23 cellular contexts compared by ENCODE assay signal in genomic region chr22:17104336-17104935, GRCh38.
"Had no signal": no experiment of that assay in that cellular context is flagged by ENCODE, and none has a peak within 500 bp of the region (broad histone marks: within the 10 kb centered on the region; RNA-seq: fewer than 3 reads in every experiment).

No MANE protein-coding gene starts in this region.

- H3K27ac ChIP-seq: lower lobe of right lung, prostate gland had no signal

- H3K9me3 Mint-ChIP-seq: activated CD4-positive, alpha-beta T cell treated with anti-CD3 and anti-CD28 coated beads, Interleukin-2, amount 10 ng/mL, durations not matched to agents 24 days and 14 days; activated naive CD4-positive, alpha-beta T cell treated with anti-CD3 and anti-CD28 coated beads, Interleukin-2, amount 50 U/mL, for 72 hours; activated T-cell treated with anti-CD3 and anti-CD28 coated beads, Interleukin-2, amount 50 U/mL, for 4 hours; nephron progenitor cell; stimulated activated naive CD8-positive, alpha-beta T cell treated with anti-CD3 and anti-CD28 coated beads, Interleukin-15, amount 100 ng/mL, for 72 hours had no signal

- H3K27me3 ChIP-seq: dorsolateral prefrontal cortex had no signal

- H3K4me3 ChIP-seq: dorsolateral prefrontal cortex, lower lobe of right lung, prostate gland had no signal

- H3K4me1 ChIP-seq: prostate gland had no signal

- H3K4me3 Mint-ChIP-seq: activated CD4-positive, alpha-beta T cell treated with anti-CD3 and anti-CD28 coated beads, Interleukin-2, amount 10 ng/mL, durations not matched to agents 24 days and 14 days; activated CD8-positive, alpha-beta T cell treated with anti-CD3 and anti-CD28 coated beads, Interleukin-2, amount 10 ng/mL, durations not matched to agents 7 days and 5 days; activated T-cell treated with anti-CD3 and anti-CD28 coated beads, Interleukin-2, amount 50 U/mL, for 4 hours; nephron progenitor cell; stimulated activated naive CD8-positive, alpha-beta T cell treated with anti-CD3 and anti-CD28 coated beads, Interleukin-15, amount 100 ng/mL, for 72 hours had no signal

- H3K27me3 Mint-ChIP-seq: activated CD4-positive, alpha-beta T cell treated with anti-CD3 and anti-CD28 coated beads, Interleukin-2, amount 10 ng/mL, durations not matched to agents 24 days and 14 days; stimulated activated naive CD8-positive, alpha-beta T cell treated with anti-CD3 and anti-CD28 coated beads, Interleukin-15, amount 100 ng/mL, for 72 hours had no signal

- H3K9me3 ChIP-seq: lower lobe of right lung, prostate gland had no signal

- H3K27ac Mint-ChIP-seq: activated CD4-positive, alpha-beta T cell treated with anti-CD3 and anti-CD28 coated beads, Interleukin-2, amount 10 ng/mL, durations not matched to agents 24 days and 14 days; activated CD8-positive, alpha-beta T cell treated with anti-CD3 and anti-CD28 coated beads, Interleukin-2, amount 10 ng/mL, durations not matched to agents 7 days and 5 days; activated naive CD4-positive, alpha-beta T cell treated with anti-CD3 and anti-CD28 coated beads, Interleukin-2, amount 50 U/mL, for 72 hours; nephron progenitor cell; stimulated activated naive CD8-positive, alpha-beta T cell treated with anti-CD3 and anti-CD28 coated beads, Interleukin-15, amount 100 ng/mL, for 72 hours had no signal

- ATAC-seq: activated CD8-positive, alpha-beta T cell treated with anti-CD3 and anti-CD28 coated beads, Interleukin-2, amount 10 ng/mL, durations not matched to agents 7 days and 5 days; activated naive CD4-positive, alpha-beta T cell treated with anti-CD3 and anti-CD28 coated beads, Interleukin-2, amount 50 U/mL, for 72 hours; activated T-cell treated with anti-CD3 and anti-CD28 coated beads, Interleukin-2, amount 50 U/mL, for 4 hours; left colon; lower lobe of right lung; right cardiac atrium; stimulated activated naive CD8-positive, alpha-beta T cell treated with anti-CD3 and anti-CD28 coated beads, Interleukin-15, amount 100 ng/mL, for 72 hours had no signal

- DNase-seq: activated CD4-positive, alpha-beta T cell treated with anti-CD3 and anti-CD28 coated beads, Interleukin-2, amount 10 ng/mL, durations not matched to agents 24 days and 14 days; activated CD4-positive, CD25-positive, alpha-beta regulatory T cell; activated CD8-positive, alpha-beta memory T cell treated with anti-CD3 and anti-CD28 coated beads, Interleukin-2, amount 50 U/mL, for 4 hours; activated CD8-positive, alpha-beta T cell treated with anti-CD3 and anti-CD28 coated beads, Interleukin-2, amount 10 ng/mL, durations not matched to agents 7 days and 5 days; activated T-cell treated with anti-CD3 and anti-CD28 coated beads, Interleukin-2, amount 50 U/mL, for 4 hours; amniotic stem cell; caudate nucleus; dorsolateral prefrontal cortex; foreskin melanocyte; glutamatergic neuron; hippocampal formation; left colon; lower lobe of right lung; nephron progenitor cell; occipital lobe; right cardiac atrium; small intestine; stimulated activated CD4-positive, alpha-beta T cell treated with anti-CD3 and anti-CD28 coated beads, Interleukin-4, amount 100 ng/mL, for 1 hour; stimulated activated naive CD8-positive, alpha-beta T cell treated with anti-CD3 and anti-CD28 coated beads, Interleukin-15, amount 100 ng/mL, for 72 hours; T1000; trophoblast cell had no signal
